Comparison of ENCODE assay signal across 2 cellular contexts in genomic region chr13:75566658-75567057, GRCh38.
A peak's percentile ranks its signal among the peaks of the same experiment; 100 is the strongest.
TF ChIP-seq lines count a peak whose summit lies in the region.

No MANE protein-coding gene starts in this region.

TF ChIP-seq in IMR-90, 13 proteins besides CTCF, POLR2A, EP300 and RAD21:
- TF ChIP-seq CEBPB (IDR thresholded peaks at IDR 0.05; ENCODE audit: low read depth, low read length) (peak; percentile 60; the same call in 1 of the 2 replicates), MXI1 (IDR thresholded peaks at IDR 0.05; ENCODE audit: borderline replicate concordance, low read depth, low read length) (no peak), SMC3 (IDR thresholded peaks at IDR 0.05; ENCODE audit: low read depth, low read length) (peak; percentile 53)

TF ChIP-seq in GM12878, 131 proteins besides CTCF, POLR2A, EP300 and RAD21:
- peak; percentile 22; the same call in 1 of the 2 replicates for TF ChIP-seq SMC3 (IDR thresholded peaks at IDR 0.05; ENCODE audit: borderline replicate concordance, low read length)
- TF ChIP-seq ZNF217 (IDR thresholded peaks at IDR 0.05), result no peak
TF ChIP-seq in GM12878: peak in this region for 1.
